Comparison of ENCODE assay signal across 17 cellular contexts in genomic region chr20:13356087-13356486, GRCh38.
DNase-seq lines count a peak whose midpoint lies in the region; ATAC-seq and TF ChIP-seq lines count a peak whose summit lies in the region.
"Had no signal": no experiment of that assay in that cellular context is flagged by ENCODE, and none has a peak within 500 bp of the region (broad histone marks: within the 10 kb centered on the region; RNA-seq: fewer than 3 reads in every experiment).

No MANE protein-coding gene starts in this region.

- H3K4me1 ChIP-seq in iPS-15b (ENCODE audit: control insufficient read depth, insufficient read depth, low read length) (peaks cover 24% of the 10 kb centered on the region), suprapubic skin (peaks cover 16% of the 10 kb centered on the region)

- DNase-seq in NCI-H1105 treated with DMSO at 0.1 percent for 48 hours (lab: John Stamatoyannopoulos, UW) (peak; percentile 10), NCI-H1105 (lab: John Stamatoyannopoulos, UW) (no peak), NCI-H526 (lab: John Stamatoyannopoulos, UW) (peak; percentile 59 to 72), suprapubic skin (ENCODE audit: low spot score in 2 of 2) (no peak), cerebellum (ENCODE audit: low spot score) (no peak)
- DNase-seq: CD4-positive, alpha-beta memory T cell; DMS79; Karpas-422; NCI-H1417 treated with DMSO at 0.1 percent for 48 hours; NCI-H1930; NCI-H82; PC-3 had no signal

- TF ChIP-seq POLR2A in suprapubic skin (IDR thresholded peaks at IDR 0.05): no peak

- ATAC-seq in HG02981 (IDR thresholded peaks at IDR 0.05; ENCODE audit: unreplicated experiment): no peak
- ATAC-seq in GM18909 (IDR thresholded peaks at IDR 0.05; ENCODE audit: poor library complexity, unreplicated experiment): no peak
- ATAC-seq: PC-3 had no signal

- no peaks in the 10 kb centered on the region for H3K27me3 ChIP-seq in iPS-15b (ENCODE audit: control insufficient read depth, insufficient read depth, low read length)
- H3K27me3 ChIP-seq in suprapubic skin: no peaks in the 10 kb centered on the region

- no peak for TF ChIP-seq EP300 in suprapubic skin (IDR thresholded peaks at IDR 0.05)

- H3K36me3 ChIP-seq in iPS-15b (ENCODE audit: control insufficient read depth, insufficient read depth, low read length): no peaks in the 10 kb centered on the region
- H3K36me3 ChIP-seq in suprapubic skin: no peaks in the 10 kb centered on the region

- H3K4me3 ChIP-seq in iPS-15b (ENCODE audit: low read depth, low read length) (peak overlapping the region; percentile 47), suprapubic skin (no peak overlapping the region)

- no peak overlapping the region for H3K9ac ChIP-seq in iPS-15b (ENCODE audit: low read depth, low read length)

- TF ChIP-seq CTCF in suprapubic skin (IDR thresholded peaks at IDR 0.05): no peak

- H3K9me3 ChIP-seq in iPS-15b (ENCODE audit: control insufficient read depth, insufficient read depth, low read length) (no peaks in the 10 kb centered on the region), suprapubic skin (no peaks in the 10 kb centered on the region)

- peak overlapping the region; percentile 77 for H3K27ac ChIP-seq in suprapubic skin
- H3K27ac ChIP-seq: 22Rv1, RWPE1 had no signal

Comparison
In these comparisons a context has a peak if more than half of its experiments do, and no peak if none do; other contexts are left out.
1. DNase-seq: peak in NCI-H1105 treated with DMSO at 0.1 percent for 48 hours (single experiment) and NCI-H526 (2 of 2); none in NCI-H1105 (single experiment), suprapubic skin (0 of 2) and cerebellum (single experiment).